ENCODE assay signal across 7 cellular contexts in genomic region chr9:35688558-35689350, GRCh38. TPM values are rescaled to one million over a fixed set of nuclear protein-coding genes. Genes with fewer than 3 reads are reported as not detected.
DNase-seq lines count a peak whose midpoint lies in the region; ATAC-seq and TF ChIP-seq lines count a peak whose summit lies in the region.

No MANE protein-coding gene starts in this region.

- no peaks in the 10 kb centered on the region for H3K36me3 Mint-ChIP-seq in T-helper 1 cell treated with Interleukin-12 subunit alpha and Interleukin-12 subunit beta and Interleukin-4 antibody, amounts not matched to agents 30 μg/mL and 1 μg/mL, for 36 hours (ENCODE audit: low read depth)

- H3K4me3 Mint-ChIP-seq in T-helper 1 cell treated with Interleukin-12 subunit alpha and Interleukin-12 subunit beta and Interleukin-4 antibody, amounts not matched to agents 30 μg/mL and 1 μg/mL, for 36 hours: peak overlapping the region; percentile 81

- DNase-seq in fibroblast of pulmonary artery (ENCODE audit: low read depth) (peak; percentile 76), SW 1271 (lab: John Stamatoyannopoulos, UW) (no peak), sciatic nerve (ENCODE audit: low spot score) (no peak)

- ATAC-seq in GM21390 (IDR thresholded peaks at IDR 0.05; ENCODE audit: unreplicated experiment) (no peak), sciatic nerve (no peak)

- CTCF ChIA-PET in HEK293 (lab: Yijun Ruan, JAX): interaction anchor here (0.6 to 2.4 kb wide), 7 partner anchors 7 to 43 kb away, joined by 3 to 23 read pairs (median 5); partner anchors contain the start of genes ARHGEF39 and CCDC107

- H3K27me3 Mint-ChIP-seq in T-helper 1 cell treated with Interleukin-12 subunit alpha and Interleukin-12 subunit beta and Interleukin-4 antibody, amounts not matched to agents 30 μg/mL and 1 μg/mL, for 36 hours (ENCODE audit: low read depth): no peaks in the 10 kb centered on the region

- TF ChIP-seq CTCF in HEK293 (tag by site-specific recombination; IDR thresholded peaks at IDR 0.05): no peak
- TF ChIP-seq CTCF in fibroblast of pulmonary artery (IDR thresholded peaks at IDR 0.05; ENCODE audit: low read length, missing control alignments): no peak

- peaks cover 16% of the 10 kb centered on the region for H3K4me1 Mint-ChIP-seq in T-helper 1 cell treated with Interleukin-12 subunit alpha and Interleukin-12 subunit beta and Interleukin-4 antibody, amounts not matched to agents 30 μg/mL and 1 μg/mL, for 36 hours (ENCODE audit: low read depth)

- H3K9ac ChIP-seq in rectal smooth muscle tissue (ENCODE audit: low read length): peak overlapping the region; percentile 85

- no peaks in the 10 kb centered on the region for H3K9me3 ChIP-seq in HEK293 (ENCODE audit: control insufficient read depth, insufficient read depth, low read depth, low read length)

- intact Hi-C loops in sciatic nerve (cut with DNase I): no loop called here

- H3K4me1 ChIP-seq in HEK293 (ENCODE audit: control insufficient read depth, insufficient read depth, low read length) (peaks cover 3% of the 10 kb centered on the region; the same call in 1 of the 2 replicates), rectal smooth muscle tissue (ENCODE audit: control insufficient read depth, insufficient read depth, low read length) (peaks cover 23% of the 10 kb centered on the region)

- H3K27me3 ChIP-seq in rectal smooth muscle tissue (ENCODE audit: control insufficient read depth, insufficient read depth, low read length): no peaks in the 10 kb centered on the region

- H3K36me3 ChIP-seq in HEK293 (ENCODE audit: control insufficient read depth in 2 of 2, insufficient read depth in 1 of 2, low read length in 2 of 2) (peaks cover 0 to 19% of the 10 kb centered on the region in 2 experiments; a peak in 1 of 3 replicates), rectal smooth muscle tissue (ENCODE audit: control insufficient read depth, insufficient read depth, low read length) (peaks cover 17% of the 10 kb centered on the region)

- no peaks in the 10 kb centered on the region for H3K9me3 Mint-ChIP-seq in T-helper 1 cell treated with Interleukin-12 subunit alpha and Interleukin-12 subunit beta and Interleukin-4 antibody, amounts not matched to agents 30 μg/mL and 1 μg/mL, for 36 hours

- H3K27ac Mint-ChIP-seq in T-helper 1 cell treated with Interleukin-12 subunit alpha and Interleukin-12 subunit beta and Interleukin-4 antibody, amounts not matched to agents 30 μg/mL and 1 μg/mL, for 36 hours: peak overlapping the region; percentile 55

- POLR2A ChIA-PET in HEK293 (lab: Yijun Ruan, JAX): interaction anchor here (1.1 to 2.3 kb wide), 5 partner anchors 8 to 31 kb away, joined by 3 to 7 read pairs (median 4); partner anchors contain the start of genes ARHGEF39, CCDC107 and RMRP

- H3K4me3 ChIP-seq in HEK293 (ENCODE audit: low read depth, low read length) (no peak overlapping the region), fibroblast of pulmonary artery (replicated peaks; ENCODE audit: low read depth, low read length) (peak overlapping the region; percentile 87), rectal smooth muscle tissue (ENCODE audit: low read length) (peak overlapping the region; percentile 72)

- no peak overlapping the region; the same call in 1 of the 2 replicates for H3K27ac ChIP-seq in HEK293 (ENCODE audit: extremely low read depth, low read depth, low read length)
- peak overlapping the region; percentile 99 for H3K27ac ChIP-seq in rectal smooth muscle tissue (ENCODE audit: low read depth, low read length)

TF ChIP-seq in HEK293, 187 proteins besides CTCF, POLR2A, EP300 and RAD21 (continues in another document):
- TF ChIP-seq ZNF404 (tag by site-specific recombination; IDR thresholded peaks at IDR 0.05) (no peak), PRDM4 (tag by site-specific recombination; IDR thresholded peaks at IDR 0.05) (no peak), ZNF223 (tag by site-specific recombination; IDR thresholded peaks at IDR 0.05) (no peak), ZNF658 (tag by site-specific recombination; IDR thresholded peaks at IDR 0.05) (no peak), ZNF629 (tag by site-specific recombination; IDR thresholded peaks at IDR 0.05) (peak; percentile 19; the same call in 1 of the 2 replicates), ZNF707 (tag by site-specific recombination; IDR thresholded peaks at IDR 0.05) (no peak), ZNF830 (tag by site-specific recombination; IDR thresholded peaks at IDR 0.05; ENCODE audit: low read depth) (no peak), KLF10 (tag by site-specific recombination; IDR thresholded peaks at IDR 0.05) (no peak), ZBTB44 (tag by site-specific recombination; IDR thresholded peaks at IDR 0.05) (no peak), ZNF600 (tag by site-specific recombination; IDR thresholded peaks at IDR 0.05) (no peak), ZNF362 (tag by site-specific recombination; IDR thresholded peaks at IDR 0.05) (no peak), ZNF311 (tag by site-specific recombination; IDR thresholded peaks at IDR 0.05; ENCODE audit: borderline replicate concordance) (no peak), ZNF266 (tag by site-specific recombination; IDR thresholded peaks at IDR 0.05; ENCODE audit: low read depth) (no peak), ZNF148 (tag by site-specific recombination; IDR thresholded peaks at IDR 0.05; ENCODE audit: borderline replicate concordance) (no peak), MEIS1 (CRISPR knock-in tag; IDR thresholded peaks at IDR 0.05; ENCODE audit: borderline replicate concordance) (no peak), TCF7L2 (IDR thresholded peaks at IDR 0.05; ENCODE audit: borderline replicate concordance, low read depth, low read length) (no peak), SCRT2 (tag by site-specific recombination; IDR thresholded peaks at IDR 0.05) (no peak), ZNF670 (tag by site-specific recombination; IDR thresholded peaks at IDR 0.05; ENCODE audit: low read depth) (no peak)

RNA-seq across cellular contexts. Expression of gene TPM2, which starts 1.0 kb away (rescaled TPM):
- 165 TPM for total RNA-seq in sciatic nerve

RNA-seq across cellular contexts. Expression of gene CA9, which starts 15.0 kb away (rescaled TPM):
- not detected for total RNA-seq in sciatic nerve

RNA-seq across cellular contexts. Expression of gene ARHGEF39, which starts 23.8 kb away (rescaled TPM):
- not detected for total RNA-seq in sciatic nerve

RNA-seq across cellular contexts. Expression of gene CCDC107, which starts 30.7 kb away (rescaled TPM):
- total RNA-seq in sciatic nerve: 28.0 TPM

RNA-seq across cellular contexts. Expression of gene RMRP, which starts 30.9 kb away (rescaled TPM):
- 12,220 TPM for total RNA-seq in sciatic nerve
